In genomic region chr17:44547625-44548297, GRCh38 we compare ENCODE assay signal across 12 cellular contexts. TPM values are rescaled to one million over a fixed set of nuclear protein-coding genes. Genes with fewer than 3 reads are reported as not detected.
DNase-seq lines count a peak whose midpoint lies in the region; ATAC-seq lines count a peak whose summit lies in the region.
"Had no signal": no experiment of that assay in that cellular context is flagged by ENCODE, and none has a peak within 500 bp of the region (broad histone marks: within the 10 kb centered on the region; RNA-seq: fewer than 3 reads in every experiment).

No MANE protein-coding gene starts in this region.

- no peak for ATAC-seq in HG02852 (IDR thresholded peaks at IDR 0.05; ENCODE audit: unreplicated experiment)
- ATAC-seq: effector memory CD8-positive, alpha-beta T cell had no signal

- DNase-seq in NCI-H82 (lab: John Stamatoyannopoulos, UW) (peak; percentile 48), NCI-H82 treated with DMSO at 0.1 percent for 48 hours (lab: John Stamatoyannopoulos, UW; ENCODE audit: unreplicated experiment) (no peak), islet precursor cell (peak; percentile 74), HuH-7.5 (ENCODE audit: low spot score) (no peak), cerebellar nuclear complex (lab: John Stamatoyannopoulos, UW) (no peak)
- DNase-seq: effector memory CD8-positive, alpha-beta T cell; NK-92 treated with Interleukin-12 subunit alpha and Interleukin-12 subunit beta, amount 100 ng/mL, for 24 hours had no signal

- 67 to 78% (median 71%) methylated on average over 4 of the region's 4 CpGs for WGBS in adipose tissue, 3 donors

- peak overlapping the region; percentile 22 for H3K27ac ChIP-seq in adipose tissue (ENCODE audit: low read depth, low read length)
- H3K27ac ChIP-seq in subcutaneous abdominal adipose tissue (ENCODE audit: low read depth, low read length): peak overlapping the region; percentile 40
- H3K27ac ChIP-seq: 22Rv1 had no signal

- H3K4me1 ChIP-seq in subcutaneous abdominal adipose tissue (ENCODE audit: control insufficient read depth in 5 of 5, insufficient read depth in 5 of 5, low read length in 5 of 5): peaks cover 0 to 18% (median 0%) of the 10 kb centered on the region in 5 donors

- peaks cover 0 to 6% (median 0%) of the 10 kb centered on the region in 5 donors for H3K9me3 ChIP-seq in subcutaneous abdominal adipose tissue (ENCODE audit: control insufficient read depth in 5 of 5, low read length in 5 of 5)

- no peaks in the 10 kb centered on the region for H3K36me3 ChIP-seq in subcutaneous abdominal adipose tissue (ENCODE audit: control insufficient read depth in 5 of 5, insufficient read depth in 5 of 5, low read length in 5 of 5)

- H3K4me3 ChIP-seq in subcutaneous abdominal adipose tissue (ENCODE audit: low read depth in 1 of 5, low read length in 5 of 5): no peak overlapping the region

- no peak overlapping the region for H3K9ac ChIP-seq in subcutaneous abdominal adipose tissue (ENCODE audit: low read length in 5 of 5)

- H3K27me3 ChIP-seq in subcutaneous abdominal adipose tissue (ENCODE audit: control insufficient read depth in 5 of 5, insufficient read depth in 4 of 5, low read length in 5 of 5): peaks cover 0 to 15% (median 8%) of the 10 kb centered on the region in 5 donors

RNA-seq across cellular contexts. Expression of gene FZD2, which starts 9.5 kb away (rescaled TPM):
- polyA plus RNA-seq in adipose tissue: 1 to 10 TPM in 2 of 3 donors, under 1 TPM in 1; 0.45 to 1.7 (median 1.3) TPM
- polyA plus RNA-seq: IgD-negative memory B cell had no signal

RNA-seq across cellular contexts. Expression of gene GPATCH8, which starts 44.6 kb away (rescaled TPM):
- 10 to 100 TPM in 1 of 3 donors, 1 to 10 TPM in 2; 5.8 to 11.2 (median 7.6) TPM for polyA plus RNA-seq in adipose tissue

Comparison
In these comparisons a context has a peak if more than half of its experiments do, and no peak if none do; other contexts are left out.
1. DNase-seq: peak in NCI-H82 (single experiment) and islet precursor cell (single experiment); none in NCI-H82 treated with DMSO at 0.1 percent for 48 hours (single experiment), HuH-7.5 (single experiment) and cerebellar nuclear complex (0 of 2).